ENCODE assay signal across 23 cellular contexts in genomic region chr5:170655920-170656319, GRCh38.
"Had no signal": no experiment of that assay in that cellular context is flagged by ENCODE, and none has a peak within 500 bp of the region (broad histone marks: within the 10 kb centered on the region; RNA-seq: fewer than 3 reads in every experiment).

No MANE protein-coding gene starts in this region.

- H2AFZ ChIP-seq: PC-9 had no signal

- H3K4me1 ChIP-seq: Peyer's patch had no signal

- DNase-seq: IMR-90; Karpas-422; KG1; MG63; NCI-H1092; NCI-H1105 treated with DMSO at 0.1 percent for 48 hours; NCI-H1417 treated with DMSO at 0.1 percent for 48 hours; NCI-H146; NCI-H1694 treated with DMSO at 0.1 percent for 48 hours; NCI-H2029; NCI-H2081 treated with DMSO at 0.1 percent for 48 hours; NCI-H2171; NCI-H226; NCI-H446; NCI-H510A; NCI-H524 treated with DMSO at 0.1 percent for 48 hours; NCI-H69; NCI-H774; NK-92 treated with Interleukin-12 subunit alpha and Interleukin-12 subunit beta, amount 100 ng/mL, for 24 hours; OCI-M1; PC-9; Peyer's patch; SHP77 had no signal

- H3K27ac ChIP-seq: PC-9, Peyer's patch had no signal

- H3K36me3 ChIP-seq: MG63, Peyer's patch had no signal

- H3K4me3 ChIP-seq: MG63, PC-9, Peyer's patch had no signal

- H3K9me3 ChIP-seq: MG63, Peyer's patch had no signal

- H3K27me3 ChIP-seq: MG63, Peyer's patch had no signal

- H3K4me2 ChIP-seq: PC-9 had no signal
